ENCODE assay signal across 22 cellular contexts in genomic region chr4:110663738-110664444, GRCh38. TPM values are rescaled to one million over a fixed set of nuclear protein-coding genes. Genes with fewer than 3 reads are reported as not detected.
DNase-seq lines count a peak whose midpoint lies in the region; ATAC-seq and TF ChIP-seq lines count a peak whose summit lies in the region.
"Had no signal": no experiment of that assay in that cellular context is flagged by ENCODE, and none has a peak within 500 bp of the region (broad histone marks: within the 10 kb centered on the region; RNA-seq: fewer than 3 reads in every experiment).

No MANE protein-coding gene starts in this region.

- H3K4me3 ChIP-seq in fibroblast of mammary gland (ENCODE audit: control insufficient read depth, low read depth, low read length) (no peak overlapping the region), skeletal muscle satellite cell (ENCODE audit: low read length) (no peak overlapping the region)
- H3K4me3 ChIP-seq: psoas muscle had no signal

- no peaks in the 10 kb centered on the region for H3K27me3 ChIP-seq in skeletal muscle satellite cell (ENCODE audit: control insufficient read depth, insufficient read depth, low read length)

- DNase-seq in ELR (ENCODE audit: low read depth) = peak; percentile 82
- peak; percentile 62 for DNase-seq in NCI-H226
- peak; percentile 79 for DNase-seq in fibroblast of mammary gland (ENCODE audit: low read depth)
- DNase-seq in stimulated activated naive CD4-positive, alpha-beta T cell treated with Interleukin-2 at 50 U/mL for 16 hours (lab: John Stamatoyannopoulos, UW) = no peak
- DNase-seq in activated effector memory CD4-positive, alpha-beta T cell treated with Interleukin-2 at 50 U/mL for 16 hours = no peak
- DNase-seq: activated CD4-positive, alpha-beta T cell treated with anti-CD3 and anti-CD28 coated beads, Interleukin-2, amount 10 ng/mL, durations not matched to agents 24 days and 14 days; activated T-cell treated with anti-CD3 and anti-CD28 coated beads, Interleukin-2, amount 50 U/mL, for 72 hours; CD4-positive, alpha-beta memory T cell; islet precursor cell; NCI-H1105 treated with DMSO at 0.1 percent for 48 hours; NCI-H345; OCI-M1; psoas muscle; stimulated activated CD4-positive, alpha-beta T cell treated with anti-CD3 and anti-CD28 coated beads, Interleukin-4, amount 100 ng/mL, for 24 hours; T-helper 17 cell had no signal

- peak overlapping the region; percentile 22 for H3K4me2 ChIP-seq in skeletal muscle satellite cell (ENCODE audit: low read length)

- ATAC-seq in HG03175 (IDR thresholded peaks at IDR 0.05; ENCODE audit: unreplicated experiment) (no peak), HG03095 (IDR thresholded peaks at IDR 0.05; ENCODE audit: unreplicated experiment) (no peak)
- ATAC-seq: activated T-cell treated with anti-CD3 and anti-CD28 coated beads, Interleukin-2, amount 50 U/mL, for 72 hours; HepG2; psoas muscle; stimulated activated memory B cell treated with anti-CD40 and anti-IgM and Interleukin-4, amounts not matched to agents 10 μg/mL and 1 μg/mL and 100 μg/mL, for 72 hours; T-helper 17 cell had no signal

- no peak for TF ChIP-seq CTCF in fibroblast of mammary gland (conservative IDR thresholded peaks at IDR 0.05; ENCODE audit: control insufficient read depth, insufficient read depth, low read depth, low read length)

- H3K9me3 ChIP-seq in skeletal muscle satellite cell (replicated peaks; ENCODE audit: low read length) = no peaks in the 10 kb centered on the region
- H3K9me3 ChIP-seq: psoas muscle had no signal

- peaks cover 18% of the 10 kb centered on the region for H3K4me1 ChIP-seq in skeletal muscle satellite cell (ENCODE audit: control insufficient read depth, insufficient read depth, low read length)

- no peak overlapping the region for H3K9ac ChIP-seq in skeletal muscle satellite cell (ENCODE audit: low read depth, low read length)

- H3K36me3 ChIP-seq in skeletal muscle satellite cell (ENCODE audit: insufficient read depth, low read length) = no peaks in the 10 kb centered on the region

RNA-seq across cellular contexts. Expression of gene PITX2, which starts 41.0 kb away (rescaled TPM):
- 1.0 and 7.6 TPM in 2 replicates for total RNA-seq in skeletal muscle satellite cell (2012; rRNA removed)
- total RNA-seq: CD4-positive, alpha-beta memory T cell; dermis microvascular lymphatic vessel endothelial cell; frontal cortex; HepG2; T-helper 17 cell had no signal

Comparison
In these comparisons a context has a peak if more than half of its experiments do, and no peak if none do; other contexts are left out.
1. DNase-seq: peak in ELR (single experiment), NCI-H226 (single experiment) and fibroblast of mammary gland (single experiment); none in stimulated activated naive CD4-positive, alpha-beta T cell treated with Interleukin-2 at 50 U/mL for 16 hours (single experiment) and activated effector memory CD4-positive, alpha-beta T cell treated with Interleukin-2 at 50 U/mL for 16 hours (single experiment).